ENCODE assay signal across 8 cellular contexts in genomic region chr3:195250473-195251251, GRCh38. TPM values are rescaled to one million over a fixed set of nuclear protein-coding genes. Genes with fewer than 3 reads are reported as not detected.
DNase-seq lines count a peak whose midpoint lies in the region; ATAC-seq, FAIRE-seq and TF ChIP-seq lines count a peak whose summit lies in the region.

No MANE protein-coding gene starts in this region.

- H3K36me3 Mint-ChIP-seq in neural progenitor cell: peaks cover 24% of the 10 kb centered on the region

- H3K36me3 ChIP-seq in endothelial cell of umbilical vein (ENCODE audit: control insufficient read depth in 2 of 2, extremely low read depth in 1 of 2, insufficient read depth in 2 of 2, low read length in 2 of 2) (peaks cover 0 to 3% of the 10 kb centered on the region in 2 experiments), neural progenitor cell (no peaks in the 10 kb centered on the region), MG63 (no peaks in the 10 kb centered on the region; the same call in none of the 2 replicates)

- H3K27ac ChIP-seq in endothelial cell of umbilical vein (ENCODE audit: insufficient read depth, low read depth, low read length) (no peak overlapping the region), neural progenitor cell (no peak overlapping the region)

- peaks cover 6% of the 10 kb centered on the region for H3K27me3 Mint-ChIP-seq in neural progenitor cell (ENCODE audit: insufficient read depth, low read depth)

- H3K9me3 ChIP-seq in endothelial cell of umbilical vein (replicated peaks; ENCODE audit: control insufficient read depth, insufficient read depth, low read length) (no peaks in the 10 kb centered on the region), neural progenitor cell (ENCODE audit: low read depth) (no peaks in the 10 kb centered on the region), MG63 (no peaks in the 10 kb centered on the region)

- H3K4me2 ChIP-seq in endothelial cell of umbilical vein (ENCODE audit: insufficient read depth, low read length): no peak overlapping the region
- no peak overlapping the region for H3K4me2 ChIP-seq in neural progenitor cell

- H3K27me3 ChIP-seq in endothelial cell of umbilical vein (ENCODE audit: control insufficient read depth in 2 of 2, insufficient read depth in 2 of 2, low read length in 2 of 2) (no peaks in the 10 kb centered on the region), neural progenitor cell (no peaks in the 10 kb centered on the region), MG63 (no peaks in the 10 kb centered on the region)

- TF ChIP-seq CTCF in GM12865 (IDR thresholded peaks at IDR 0.05; ENCODE audit: insufficient read depth, low read depth, low read length, missing control alignments) (peak; percentile 10), endothelial cell of umbilical vein (IDR thresholded peaks at IDR 0.05; ENCODE audit: extremely low read depth in 1 of 2, insufficient read depth in 1 of 2, low read depth in 1 of 2, low read length in 2 of 2) (peak; percentile 20 to 29), neural progenitor cell (IDR thresholded peaks at IDR 0.05) (no peak)

- intact Hi-C loops in endothelial cell of umbilical vein (cut with micrococcal nuclease): no loop called here

- H3K4me1 ChIP-seq in endothelial cell of umbilical vein (ENCODE audit: control insufficient read depth, extremely low read depth, insufficient read depth, low read length) (no peaks in the 10 kb centered on the region), neural progenitor cell (peaks cover 42% of the 10 kb centered on the region)

- peak; percentile 35 for DNase-seq in GM12865 (ENCODE audit: low read depth)
- DNase-seq in NCI-H2029 treated with DMSO at 0.1 percent for 48 hours (lab: John Stamatoyannopoulos, UW): peak; percentile 60
- peak; percentile 57 for DNase-seq in endothelial cell of umbilical vein (ENCODE audit: low read depth, low spot score)
- no peak for DNase-seq in neural progenitor cell (ENCODE audit: low spot score)
- DNase-seq in mucosa of gallbladder (ENCODE audit: low spot score): no peak
- DNase-seq in MG63: no peak

- H3K4me3 Mint-ChIP-seq in neural progenitor cell: no peak overlapping the region

- no peak overlapping the region for H2AFZ ChIP-seq in endothelial cell of umbilical vein (ENCODE audit: low read depth, low read length)
- H2AFZ ChIP-seq in neural progenitor cell (replicated peaks): no peak overlapping the region

- no peak for TF ChIP-seq POLR2A in endothelial cell of umbilical vein (IDR thresholded peaks at IDR 0.05; ENCODE audit: low read depth, low read length)

- BruUV-seq in endothelial cell of umbilical vein (replicated peaks; lab: Mats Ljungman, UMichigan): no TSS peak

- dilution Hi-C loops in endothelial cell of umbilical vein (cut with MboI; ENCODE audit: extremely low pct_ligation_motif_present, low sequenced_read_pairs): no loop called here

- peaks cover 9% of the 10 kb centered on the region for H3F3A ChIP-seq in neural progenitor cell (ENCODE audit: low read depth)

- ATAC-seq in HG03521 (IDR thresholded peaks at IDR 0.05; ENCODE audit: unreplicated experiment) (no peak), HG03460 (IDR thresholded peaks at IDR 0.05; ENCODE audit: unreplicated experiment) (no peak)

- no peak overlapping the region for H3K9ac ChIP-seq in endothelial cell of umbilical vein (replicated peaks; ENCODE audit: extremely low read depth, insufficient read depth, low read length)
- H3K9ac ChIP-seq in neural progenitor cell: no peak overlapping the region

- CTCF ChIA-PET in endothelial cell of umbilical vein (lab: Charles Lee): interaction anchor here (0.5 to 1.9 kb wide), 19 partner anchors 12 to 578 kb away, joined by 3 to 12 read pairs (median 3); partner anchors contain the start of gene LSG1

- H3K4me1 Mint-ChIP-seq in neural progenitor cell: peaks cover 58% of the 10 kb centered on the region

- H3K79me2 ChIP-seq in endothelial cell of umbilical vein (ENCODE audit: control insufficient read depth, insufficient read depth, low read length) (peaks cover 26% of the 10 kb centered on the region), neural progenitor cell (ENCODE audit: low read depth) (peaks cover 75% of the 10 kb centered on the region)

- POLR2A ChIA-PET in endothelial cell of umbilical vein (lab: Charles Lee): no interaction called here

- no peaks in the 10 kb centered on the region for H3K9me3 Mint-ChIP-seq in neural progenitor cell

- H3K27ac Mint-ChIP-seq in neural progenitor cell: peak overlapping the region; percentile 52

- no peak for FAIRE-seq in endothelial cell of umbilical vein (lab: Jason Lieb, UNC)

- H4K20me1 ChIP-seq in endothelial cell of umbilical vein (replicated peaks; ENCODE audit: control insufficient read depth, extremely low read depth, insufficient read depth, low read length) (no peaks in the 10 kb centered on the region), neural progenitor cell (ENCODE audit: low read depth) (peaks cover 7% of the 10 kb centered on the region)

- H3K4me3 ChIP-seq in GM12865 (ENCODE audit: low read depth, low read length) (no peak overlapping the region), endothelial cell of umbilical vein (replicated peaks in 1 of 3; ENCODE audit: insufficient read depth in 1 of 3, low read depth in 1 of 3, low read length in 3 of 3) (no peak overlapping the region), neural progenitor cell (no peak overlapping the region), MG63 (no peak overlapping the region)

- H3K9me1 ChIP-seq in endothelial cell of umbilical vein (replicated peaks; ENCODE audit: control insufficient read depth, extremely low read depth, insufficient read depth, low read length): no peaks in the 10 kb centered on the region

TF ChIP-seq in endothelial cell of umbilical vein, 7 proteins besides CTCF, POLR2A, EP300 and RAD21:
- no peak for TF ChIP-seq JUN (IDR thresholded peaks at IDR 0.05; ENCODE audit: borderline replicate concordance, insufficient read depth, insufficient read length, low read depth)
- TF ChIP-seq GATA2 (IDR thresholded peaks at IDR 0.05; ENCODE audit: insufficient read depth, insufficient read length, low read depth, low read length): no peak
- no peak for TF ChIP-seq FOS (IDR thresholded peaks at IDR 0.05; ENCODE audit: borderline replicate concordance, insufficient read depth, low read length)
- no peak for TF ChIP-seq MYC (IDR thresholded peaks at IDR 0.05; ENCODE audit: low read depth, low read length)
- no peak for TF ChIP-seq MAX (IDR thresholded peaks at IDR 0.05; ENCODE audit: insufficient read depth, insufficient read length)
- no peak for TF ChIP-seq EZH2 (IDR thresholded peaks at IDR 0.05; ENCODE audit: borderline replicate concordance, low read depth, low read length, severe bottlenecking)
- TF ChIP-seq POLR2AphosphoS5 (IDR thresholded peaks at IDR 0.05; ENCODE audit: insufficient read depth, low read depth, low read length): no peak

RNA-seq across cellular contexts. Expression of gene XXYLT1, which starts 20.3 kb away (rescaled TPM):
- total RNA-seq in endothelial cell of umbilical vein: 58.6 and 78.1 TPM in 2 replicates
- 54.4 and 60.4 TPM in 2 replicates for polyA plus RNA-seq in endothelial cell of umbilical vein
- polyA plus RNA-seq in endothelial cell of umbilical vein (2011; cell fraction: cytosol; rRNA removed): 60.0 and 66.8 TPM in 2 replicates
- polyA plus RNA-seq in endothelial cell of umbilical vein (2011; cell fraction: nucleus; rRNA removed): 67.9 and 73.2 TPM in 2 replicates
- 30.5 and 45.2 TPM in 2 replicates for polyA plus RNA-seq in endothelial cell of umbilical vein (2012)
- 50.5 and 51.7 TPM in 2 replicates for polyA minus RNA-seq in endothelial cell of umbilical vein
- 21.5 TPM for polyA minus RNA-seq in endothelial cell of umbilical vein (2011; cell fraction: cytosol; rRNA and poly(A)+ RNA removed)
- polyA minus RNA-seq in endothelial cell of umbilical vein (2011; cell fraction: nucleus; rRNA and poly(A)+ RNA removed): 33.1 and 41.5 TPM in 2 replicates
- 16.4 and 39.0 TPM in 2 replicates for total RNA-seq in neural progenitor cell (ENCODE audit: low replicate concordance)
- total RNA-seq in mucosa of gallbladder: 8.8 TPM
- 23.0 and 43.7 TPM in 2 replicates for total RNA-seq in MG63 (2014; rRNA removed; shearing (Covaris generic); ENCODE audit: low replicate concordance)

Comparison
In these comparisons a context has a peak if more than half of its experiments do, and no peak if none do; other contexts are left out.
1. DNase-seq: peak in GM12865 (single experiment), NCI-H2029 treated with DMSO at 0.1 percent for 48 hours (single experiment) and endothelial cell of umbilical vein (single experiment); none in neural progenitor cell (single experiment), mucosa of gallbladder (single experiment) and MG63 (single experiment).